Comparison of ENCODE assay signal across 8 cellular contexts in the genomic region with DNA sequence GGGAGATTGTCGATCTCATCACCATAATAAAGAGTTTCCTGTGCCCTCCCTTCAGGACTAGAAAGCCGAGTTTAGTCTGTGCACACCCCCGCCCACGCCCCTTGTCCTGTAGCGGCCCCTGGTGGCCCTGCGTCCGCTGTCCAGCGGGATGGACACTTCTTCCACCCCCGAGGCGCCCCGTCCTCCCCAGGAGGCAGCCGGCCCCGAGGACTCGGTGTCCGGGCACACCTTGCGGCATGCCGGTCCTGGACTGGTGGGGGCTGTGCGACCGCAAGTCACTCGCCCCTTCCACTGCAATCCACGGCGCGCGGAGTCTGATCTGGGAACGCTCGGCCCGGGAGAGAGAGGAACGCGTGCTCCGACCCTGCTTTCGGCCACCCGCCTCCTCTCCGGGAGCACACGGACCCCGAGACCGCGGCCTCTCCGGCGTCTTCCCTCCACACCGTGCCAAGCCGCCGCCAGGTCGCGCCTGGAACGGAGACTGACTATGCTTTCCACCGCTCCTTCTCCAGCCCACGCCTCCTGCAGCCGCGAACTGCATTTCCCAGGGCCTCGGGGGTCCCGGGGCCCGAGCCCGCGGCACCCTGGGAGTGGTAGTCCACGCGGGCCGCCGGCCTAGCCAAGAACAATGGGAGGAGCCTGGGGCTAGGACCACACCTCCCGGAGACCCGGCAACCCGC. TPM values are rescaled to one million over a fixed set of nuclear protein-coding genes. Genes with fewer than 3 reads are reported as not detected.
DNase-seq lines count a peak whose midpoint lies in the region; ATAC-seq lines count a peak whose summit lies in the region.

No MANE protein-coding gene starts in this region.

- ATAC-seq in GM18858 (IDR thresholded peaks at IDR 0.05; ENCODE audit: unreplicated experiment): peak; percentile 48
- peak; percentile 44 for ATAC-seq in HG03095 (IDR thresholded peaks at IDR 0.05; ENCODE audit: unreplicated experiment)
- peak; percentile 79 for ATAC-seq in central memory CD8-positive, alpha-beta T cell (replicated peaks; ENCODE audit: extremely low read depth, poor library complexity, severe bottlenecking)

- H3K9me3 Mint-ChIP-seq in central memory CD8-positive, alpha-beta T cell: no peaks in the 10 kb centered on the region

- H3K27me3 Mint-ChIP-seq in central memory CD8-positive, alpha-beta T cell: no peaks in the 10 kb centered on the region

- H3K4me3 Mint-ChIP-seq in central memory CD8-positive, alpha-beta T cell: peak overlapping the region; percentile 97

- H3K4me1 Mint-ChIP-seq in central memory CD8-positive, alpha-beta T cell: peaks cover 67% of the 10 kb centered on the region

- H3K36me3 Mint-ChIP-seq in central memory CD8-positive, alpha-beta T cell (ENCODE audit: insufficient read depth): peaks cover 26% of the 10 kb centered on the region

- DNase-seq in A172 (ENCODE audit: low spot score) (peak; percentile 88), NCI-H2196 treated with DMSO at 0.1 percent for 48 hours (lab: John Stamatoyannopoulos, UW; ENCODE audit: unreplicated experiment) (peak; percentile 85), islet precursor cell (peak; percentile 98)
- peak; percentile 62 to 98 (median 80) for DNase-seq in activated CD4-positive, CD25-positive, alpha-beta regulatory T cell (lab: John Stamatoyannopoulos, UW)
- DNase-seq in central memory CD8-positive, alpha-beta T cell (ENCODE audit: low spot score in 2 of 2): peak; percentile 88 to 97
- DNase-seq in stimulated activated CD4-positive, alpha-beta T cell treated with anti-CD3 and anti-CD28 coated beads, Interleukin-12 subunit alpha, Interleukin-12 subunit beta, amount 100 ng/mL, for 48 hours (ENCODE audit: low read depth in 2 of 3, low spot score in 1 of 3): peak; percentile 92 to 96 (median 94)

- H3K27ac Mint-ChIP-seq in central memory CD8-positive, alpha-beta T cell (ENCODE audit: low read depth): peak overlapping the region; percentile 98

RNA-seq across cellular contexts. Expression of a gene that starts 0.7 kb away (rescaled TPM):
- total RNA-seq in A172 (2014; rRNA removed; shearing (Covaris generic)): 8.0 and 9.6 TPM in 2 replicates

RNA-seq across cellular contexts. Expression of a gene that starts 12.8 kb away (rescaled TPM):
- not detected in 2 replicates for total RNA-seq in A172 (2014; rRNA removed; shearing (Covaris generic))

RNA-seq across cellular contexts. Expression of a gene that starts 25.1 kb away (rescaled TPM):
- total RNA-seq in A172 (2014; rRNA removed; shearing (Covaris generic)): 5.3 and 22.0 TPM in 2 replicates

RNA-seq across cellular contexts. Expression of a gene that starts 28.1 kb away (rescaled TPM):
- 6.9 and 18.0 TPM in 2 replicates for total RNA-seq in A172 (2014; rRNA removed; shearing (Covaris generic))

RNA-seq across cellular contexts. Expression of a gene that starts 28.3 kb away (rescaled TPM):
- total RNA-seq in A172 (2014; rRNA removed; shearing (Covaris generic)): 37.1 and 40.9 TPM in 2 replicates

Comparison
In these comparisons a context has a peak if more than half of its experiments do, and no peak if none do; other contexts are left out.
1. Peak in every context shown above with its lines: DNase-seq and ATAC-seq.